ENCODE assay signal across 1 cellular context in genomic region chr10:93106631-93107072, GRCh38.
TF ChIP-seq lines count a peak whose summit lies in the region.

No MANE protein-coding gene starts in this region.

TF ChIP-seq in K562, 482 proteins besides CTCF, POLR2A, EP300 and RAD21 (continued from another document):
- TF ChIP-seq CEBPG (CRISPR knock-in tag; IDR thresholded peaks at IDR 0.05) (no peak), CEBPG (tag; conservative IDR thresholded peaks at IDR 0.05 in 1 of 2, IDR thresholded peaks at IDR 0.05 in 1 of 2) (peak in 1 of 2 experiments; percentile 75; a peak in 2 of 4 replicates), DMBX1 (CRISPR knock-in tag; IDR thresholded peaks at IDR 0.05; ENCODE audit: borderline replicate concordance) (peak; percentile 15; the same call in 1 of the 2 replicates)
